Comparison of ENCODE assay signal across 2 cellular contexts in genomic region chr3:49649576-49649975, GRCh38.
TF ChIP-seq lines count a peak whose summit lies in the region.

No MANE protein-coding gene starts in this region.

TF ChIP-seq in HepG2, 621 proteins besides CTCF, POLR2A, EP300 and RAD21:
- TF ChIP-seq TMF1 (CRISPR knock-in tag; IDR thresholded peaks at IDR 0.05; ENCODE audit: low read depth) (no peak), MXD4 (CRISPR knock-in tag; IDR thresholded peaks at IDR 0.05) (no peak), RBM22 (optimal IDR thresholded peaks at IDR 0.05; ENCODE audit: low read length) (no peak), ZNF362 (CRISPR knock-in tag; IDR thresholded peaks at IDR 0.05; ENCODE audit: borderline replicate concordance) (no peak), ZNF383 (CRISPR knock-in tag; IDR thresholded peaks at IDR 0.05; ENCODE audit: borderline replicate concordance) (no peak), PHB2 (IDR thresholded peaks at IDR 0.05; ENCODE audit: partially characterized antibody) (no peak), HNRNPLL (IDR thresholded peaks at IDR 0.05; ENCODE audit: low read depth, low read length, poor library complexity, severe bottlenecking) (no peak), MLX (CRISPR knock-in tag; IDR thresholded peaks at IDR 0.05) (no peak), NFE2 (CRISPR knock-in tag; IDR thresholded peaks at IDR 0.05) (peak; percentile 71; the same call in 1 of the 2 replicates), NFE2L2 (IDR thresholded peaks at IDR 0.05; ENCODE audit: low read length) (peak; percentile 76), MED13 (CRISPR knock-in tag; IDR thresholded peaks at IDR 0.05) (no peak), ZHX1 (CRISPR knock-in tag; IDR thresholded peaks at IDR 0.05; ENCODE audit: low read depth) (no peak), MED1 (CRISPR knock-in tag; IDR thresholded peaks at IDR 0.05) (no peak), GTF3A (CRISPR knock-in tag; conservative IDR thresholded peaks at IDR 0.05) (no peak)
- TF ChIP-seq, protein P1, sequence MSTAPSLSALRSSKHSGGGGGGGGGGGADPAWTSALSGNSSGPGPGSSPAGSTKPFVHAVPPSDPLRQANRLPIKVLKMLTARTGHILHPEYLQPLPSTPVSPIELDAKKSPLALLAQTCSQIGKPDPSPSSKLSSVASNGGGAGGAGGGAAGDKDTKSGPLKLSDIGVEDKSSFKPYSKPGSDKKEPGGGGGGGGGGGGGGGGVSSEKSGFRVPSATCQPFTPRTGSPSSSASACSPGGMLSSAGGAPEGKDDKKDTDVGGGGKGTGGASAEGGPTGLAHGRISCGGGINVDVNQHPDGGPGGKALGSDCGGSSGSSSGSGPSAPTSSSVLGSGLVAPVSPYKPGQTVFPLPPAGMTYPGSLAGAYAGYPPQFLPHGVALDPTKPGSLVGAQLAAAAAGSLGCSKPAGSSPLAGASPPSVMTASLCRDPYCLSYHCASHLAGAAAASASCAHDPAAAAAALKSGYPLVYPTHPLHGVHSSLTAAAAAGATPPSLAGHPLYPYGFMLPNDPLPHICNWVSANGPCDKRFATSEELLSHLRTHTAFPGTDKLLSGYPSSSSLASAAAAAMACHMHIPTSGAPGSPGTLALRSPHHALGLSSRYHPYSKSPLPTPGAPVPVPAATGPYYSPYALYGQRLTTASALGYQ (CRISPR knock-in tag; IDR thresholded peaks at IDR 0.05) = no peak
- TF ChIP-seq, protein P2, sequence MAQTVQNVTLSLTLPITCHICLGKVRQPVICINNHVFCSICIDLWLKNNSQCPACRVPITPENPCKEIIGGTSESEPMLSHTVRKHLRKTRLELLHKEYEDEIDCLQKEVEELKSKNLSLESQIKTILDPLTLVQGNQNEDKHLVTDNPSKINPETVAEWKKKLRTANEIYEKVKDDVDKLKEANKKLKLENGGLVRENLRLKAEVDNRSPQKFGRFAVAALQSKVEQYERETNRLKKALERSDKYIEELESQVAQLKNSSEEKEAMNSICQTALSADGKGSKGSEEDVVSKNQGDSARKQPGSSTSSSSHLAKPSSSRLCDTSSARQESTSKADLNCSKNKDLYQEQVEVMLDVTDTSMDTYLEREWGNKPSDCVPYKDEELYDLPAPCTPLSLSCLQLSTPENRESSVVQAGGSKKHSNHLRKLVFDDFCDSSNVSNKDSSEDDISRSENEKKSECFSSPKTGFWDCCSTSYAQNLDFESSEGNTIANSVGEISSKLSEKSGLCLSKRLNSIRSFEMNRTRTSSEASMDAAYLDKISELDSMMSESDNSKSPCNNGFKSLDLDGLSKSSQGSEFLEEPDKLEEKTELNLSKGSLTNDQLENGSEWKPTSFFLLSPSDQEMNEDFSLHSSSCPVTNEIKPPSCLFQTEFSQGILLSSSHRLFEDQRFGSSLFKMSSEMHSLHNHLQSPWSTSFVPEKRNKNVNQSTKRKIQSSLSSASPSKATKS (CRISPR knock-in tag; IDR thresholded peaks at IDR 0.05) = no peak
- TF ChIP-seq, protein P3, sequence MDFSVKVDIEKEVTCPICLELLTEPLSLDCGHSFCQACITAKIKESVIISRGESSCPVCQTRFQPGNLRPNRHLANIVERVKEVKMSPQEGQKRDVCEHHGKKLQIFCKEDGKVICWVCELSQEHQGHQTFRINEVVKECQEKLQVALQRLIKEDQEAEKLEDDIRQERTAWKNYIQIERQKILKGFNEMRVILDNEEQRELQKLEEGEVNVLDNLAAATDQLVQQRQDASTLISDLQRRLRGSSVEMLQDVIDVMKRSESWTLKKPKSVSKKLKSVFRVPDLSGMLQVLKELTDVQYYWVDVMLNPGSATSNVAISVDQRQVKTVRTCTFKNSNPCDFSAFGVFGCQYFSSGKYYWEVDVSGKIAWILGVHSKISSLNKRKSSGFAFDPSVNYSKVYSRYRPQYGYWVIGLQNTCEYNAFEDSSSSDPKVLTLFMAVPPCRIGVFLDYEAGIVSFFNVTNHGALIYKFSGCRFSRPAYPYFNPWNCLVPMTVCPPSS (IDR thresholded peaks at IDR 0.05) = no peak

TF ChIP-seq in K562, 482 proteins besides CTCF, POLR2A, EP300 and RAD21:
- peak; percentile 26; the same call in 1 of the 2 replicates for TF ChIP-seq MAFF (IDR thresholded peaks at IDR 0.05; ENCODE audit: low read length)
- TF ChIP-seq MAFK (IDR thresholded peaks at IDR 0.05; ENCODE audit: low read length) = peak; percentile 12; the same call in 1 of the 2 replicates
- TF ChIP-seq ZNF316 (IDR thresholded peaks at IDR 0.05) = peak; percentile 28; the same call in 1 of the 2 replicates
- TF ChIP-seq MAFG (tag; conservative IDR thresholded peaks at IDR 0.05) = 0 out of 2 replicates have a peak, but pooled peaks have one; percentile 39
- no peak for TF ChIP-seq TRIM28 (IDR thresholded peaks at IDR 0.05)
- peak; percentile 68 for TF ChIP-seq NFE2 (IDR thresholded peaks at IDR 0.05; ENCODE audit: low read depth)
- TF ChIP-seq SRSF9 (IDR thresholded peaks at IDR 0.05; ENCODE audit: borderline replicate concordance, low read depth, low read length) = no peak
- TF ChIP-seq C11orf30 (IDR thresholded peaks at IDR 0.05; ENCODE audit: low read depth) = peak; percentile 35
